8 cellular contexts compared by ENCODE assay signal in the genomic region with DNA sequence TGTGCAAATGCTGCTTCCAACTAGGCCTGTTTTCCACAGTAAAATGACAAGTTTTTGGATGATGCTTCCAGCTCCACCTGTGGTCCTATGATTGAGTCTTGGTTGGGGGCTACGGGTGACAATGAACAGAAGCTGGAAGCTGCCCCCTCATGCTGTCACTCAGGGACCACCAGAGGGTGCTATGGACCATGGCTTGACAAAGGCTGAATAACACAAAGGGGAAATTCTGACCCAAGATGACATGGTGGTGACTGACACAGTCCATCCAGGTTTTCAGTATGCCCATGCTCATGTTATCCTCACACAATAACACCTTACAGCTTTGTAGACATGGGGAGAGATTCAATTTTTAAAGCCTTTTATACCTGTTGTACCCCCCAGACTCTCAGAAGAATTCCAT. TPM values are rescaled to one million over a fixed set of nuclear protein-coding genes. Genes with fewer than 3 reads are reported as not detected.
A peak's percentile ranks its signal among the peaks of the same experiment; 100 is the strongest.
DNase-seq lines count a peak whose midpoint lies in the region; ATAC-seq, FAIRE-seq and TF ChIP-seq lines count a peak whose summit lies in the region.

No MANE protein-coding gene starts in this region.

- H3K4me1 ChIP-seq in esophagus muscularis mucosa (no peaks in the 10 kb centered on the region), mucosa of descending colon (ENCODE audit: low read depth) (no peaks in the 10 kb centered on the region)

- H3K27me3 ChIP-seq in esophagus muscularis mucosa, result no peaks in the 10 kb centered on the region

- peaks cover 4 to 25% (median 21%) of the 10 kb centered on the region in 4 donors for H3K36me3 ChIP-seq in esophagus muscularis mucosa
- peaks cover 4% of the 10 kb centered on the region for H3K36me3 ChIP-seq in mucosa of descending colon (ENCODE audit: low read depth)

- no peaks in the 10 kb centered on the region for H3K9me3 ChIP-seq in esophagus muscularis mucosa
- H3K9me3 ChIP-seq in mucosa of descending colon, result no peaks in the 10 kb centered on the region

- no peak for ATAC-seq in GM21619 (IDR thresholded peaks at IDR 0.05; ENCODE audit: unreplicated experiment)
- no peak for ATAC-seq in mucosa of descending colon

- peak; percentile 16 for DNase-seq in stimulated activated CD4-positive, alpha-beta T cell treated with anti-CD3 and anti-CD28 coated beads, Interleukin-15, amount 100 ng/mL, for 24 hours
- DNase-seq in stimulated activated CD4-positive, alpha-beta T cell treated with anti-CD3 and anti-CD28 coated beads, Interleukin-4, amount 100 ng/mL, for 1 hour, result no peak
- DNase-seq in NCI-H82 (lab: John Stamatoyannopoulos, UW) (peak; percentile 54), esophagus muscularis mucosa (ENCODE audit: extremely low spot score) (peak; percentile 24), GM12891 (ENCODE audit: insufficient read length, low spot score) (no peak), mucosa of descending colon (no peak), SKM-1 (lab: John Stamatoyannopoulos, UW; ENCODE audit: unreplicated experiment) (no peak)

- FAIRE-seq in GM12891 (lab: Jason Lieb, UNC), result no peak

- 88% methylated on average over 1 of the region's 1 CpG for WGBS in esophagus muscularis mucosa

- intact Hi-C loops in esophagus muscularis mucosa (cut with DNase I), result no loop called here
- intact Hi-C loops in mucosa of descending colon (cut with DNase I, micrococcal nuclease), result no loop called here

- TF ChIP-seq CTCF in esophagus muscularis mucosa (IDR thresholded peaks at IDR 0.05) (no peak), mucosa of descending colon (IDR thresholded peaks at IDR 0.05) (no peak)

- H3K4me3 ChIP-seq in esophagus muscularis mucosa, result no peak overlapping the region
- no peak overlapping the region for H3K4me3 ChIP-seq in mucosa of descending colon

- no peak overlapping the region for H3K27ac ChIP-seq in esophagus muscularis mucosa (replicated peaks in 1 of 4)

- no peak for TF ChIP-seq EP300 in esophagus muscularis mucosa (IDR thresholded peaks at IDR 0.05)

- TF ChIP-seq POLR2A in esophagus muscularis mucosa (IDR thresholded peaks at IDR 0.05; ENCODE audit: low read depth) (no peak), GM12891 (IDR thresholded peaks at IDR 0.05; ENCODE audit: low read depth, low read length) (no peak)

TF ChIP-seq in GM12891, 5 proteins besides CTCF, POLR2A, EP300 and RAD21:
- TF ChIP-seq SPI1 (IDR thresholded peaks at IDR 0.05; ENCODE audit: low read depth, low read length) (no peak), PAX5 (IDR thresholded peaks at IDR 0.05; ENCODE audit: insufficient read depth, low read length, severe bottlenecking) (no peak), POLR2AphosphoS5 (IDR thresholded peaks at IDR 0.05; ENCODE audit: low read depth, low read length) (no peak), TAF1 (IDR thresholded peaks at IDR 0.05; ENCODE audit: low read depth, low read length) (no peak), POU2F2 (IDR thresholded peaks at IDR 0.05; ENCODE audit: low read depth, low read length) (no peak)

RNA-seq across cellular contexts. Expression of gene SAP30L, which starts 23.9 kb away (rescaled TPM):
- total RNA-seq in esophagus muscularis mucosa (10 to 100 TPM; 34.9 to 54.9 (median 46.2) TPM), mucosa of descending colon (10 to 100 TPM; 55.0 to 65.6 (median 63.5) TPM)
- 16.6 TPM for polyA plus RNA-seq in GM12891 (2012; ENCODE audit: low read depth, missing spikeins)

RNA-seq across cellular contexts. Expression of gene HAND1, which starts 56.2 kb away (rescaled TPM):
- total RNA-seq in esophagus muscularis mucosa (not detected), mucosa of descending colon (10 to 100 TPM in 1 of 3 donors, 1 to 10 TPM in 1, under 1 TPM in 1; 0.61 to 47.3 (median 1.8) TPM)
- polyA plus RNA-seq in GM12891 (2012; ENCODE audit: low read depth, missing spikeins), result 0.06 TPM

Comparison
In these comparisons a context has a peak if more than half of its experiments do, and no peak if none do; other contexts are left out.
1. DNase-seq: peak in stimulated activated CD4-positive, alpha-beta T cell treated with anti-CD3 and anti-CD28 coated beads, Interleukin-15, amount 100 ng/mL, for 24 hours (single experiment), NCI-H82 (single experiment) and esophagus muscularis mucosa (single experiment); none in stimulated activated CD4-positive, alpha-beta T cell treated with anti-CD3 and anti-CD28 coated beads, Interleukin-4, amount 100 ng/mL, for 1 hour (single experiment), GM12891 (single experiment), mucosa of descending colon (0 of 3) and SKM-1 (single experiment).